In genomic region chr14:29007990-29008389, GRCh38 we compare ENCODE assay signal across 23 cellular contexts.
"Had no signal": no experiment of that assay in that cellular context is flagged by ENCODE, and none has a peak within 500 bp of the region (broad histone marks: within the 10 kb centered on the region; RNA-seq: fewer than 3 reads in every experiment).

No MANE protein-coding gene starts in this region.

- ATAC-seq: effector memory CD8-positive, alpha-beta T cell; esophagus mucosa; gastrocnemius medialis; heart right ventricle; left cardiac atrium; left lung; left ventricle myocardium superior; lower lobe of right lung; mucosa of descending colon; naive thymus-derived CD8-positive, alpha-beta T cell had no signal

- H3K4me3 ChIP-seq: esophagus squamous epithelium, gastrocnemius medialis, heart right ventricle, left lung, lower lobe of right lung, mucosa of descending colon had no signal

- H3K27ac ChIP-seq: epithelial cell of prostate, esophagus squamous epithelium, gastrocnemius medialis, heart right ventricle, left lung, lower lobe of right lung had no signal

- DNase-seq: cortex of kidney; effector CD8-positive, alpha-beta T cell; effector memory CD8-positive, alpha-beta T cell; endodermal cell; erythroblast; esophagus squamous epithelium; foreskin fibroblast; foreskin melanocyte; gastrocnemius medialis; glutamatergic neuron; head of caudate nucleus; heart right ventricle; hippocampal formation; left cardiac atrium; left lung; left ventricle myocardium superior; lower lobe of right lung; mesenchymal stem cell; mucosa of descending colon; naive B cell; naive thymus-derived CD8-positive, alpha-beta T cell had no signal

- H3K27me3 ChIP-seq: esophagus squamous epithelium, gastrocnemius medialis, heart right ventricle, left lung had no signal

- H3K36me3 ChIP-seq: esophagus squamous epithelium, gastrocnemius medialis, heart right ventricle, left lung, lower lobe of right lung had no signal

- H3K9me3 ChIP-seq: esophagus squamous epithelium, gastrocnemius medialis, left lung, lower lobe of right lung had no signal
